Comparison of ENCODE assay signal across 18 cellular contexts in genomic region chr6:3805448-3806123, GRCh38. TPM values are rescaled to one million over a fixed set of nuclear protein-coding genes. Genes with fewer than 3 reads are reported as not detected.
DNase-seq lines count a peak whose midpoint lies in the region; ATAC-seq and TF ChIP-seq lines count a peak whose summit lies in the region.
"Had no signal": no experiment of that assay in that cellular context is flagged by ENCODE, and none has a peak within 500 bp of the region (broad histone marks: within the 10 kb centered on the region; RNA-seq: fewer than 3 reads in every experiment).

No MANE protein-coding gene starts in this region.

- ATAC-seq in right lobe of liver (peak; percentile 38 to 58 (median 48)), omental fat pad (ENCODE audit: low FRiP score) (no peak)
- ATAC-seq: activated naive CD8-positive, alpha-beta T cell treated with anti-CD3 and anti-CD28 coated beads, Interleukin-2, amount 50 U/mL, for 24 hours had no signal

- DNase-seq in M059J (ENCODE audit: low read depth) = peak; percentile 48
- DNase-seq in dermis blood vessel endothelial cell = peak; percentile 92
- DNase-seq in right lobe of liver = no peak
- DNase-seq in testis = no peak
- no peak for DNase-seq in neural progenitor cell (ENCODE audit: low spot score)
- no peak for DNase-seq in RKO (ENCODE audit: low spot score)
- DNase-seq in omental fat pad (ENCODE audit: low spot score) = no peak
- no peak for DNase-seq in NCI-H1417 (lab: John Stamatoyannopoulos, UW)
- DNase-seq: activated CD4-positive, alpha-beta memory T cell treated with anti-CD3 and anti-CD28 coated beads, Interleukin-2, amount 10 ng/mL, durations not matched to agents 7 days and 5 days; activated naive CD8-positive, alpha-beta T cell treated with anti-CD3 and anti-CD28 coated beads, Interleukin-2, amount 50 U/mL, for 24 hours; DMS153; kidney; midbrain; NCI-H82; stimulated activated CD4-positive, alpha-beta T cell treated with anti-CD3 and anti-CD28 coated beads, Interleukin-4, amount 100 ng/mL, for 4 hours had no signal

- H3K9me3 ChIP-seq in right lobe of liver (no peaks in the 10 kb centered on the region), testis (no peaks in the 10 kb centered on the region), neural progenitor cell (ENCODE audit: low read depth) (no peaks in the 10 kb centered on the region)
- H3K9me3 ChIP-seq: BLaER1 had no signal

- no peaks in the 10 kb centered on the region for H3K27me3 ChIP-seq in right lobe of liver
- no peaks in the 10 kb centered on the region for H3K27me3 ChIP-seq in testis
- no peaks in the 10 kb centered on the region for H3K27me3 ChIP-seq in neural progenitor cell
- H3K27me3 ChIP-seq: BLaER1 had no signal

- H3K4me2 ChIP-seq in neural progenitor cell = no peak overlapping the region
- H3K4me2 ChIP-seq: BLaER1 had no signal

- H3K36me3 Mint-ChIP-seq in neural progenitor cell = no peaks in the 10 kb centered on the region

- H3K27me3 Mint-ChIP-seq in neural progenitor cell (ENCODE audit: insufficient read depth, low read depth) = peaks cover 8% of the 10 kb centered on the region
- H3K27me3 Mint-ChIP-seq: IgD-negative memory B cell, type B pancreatic cell had no signal

- peaks cover 0 to 10% (median 5%) of the 10 kb centered on the region in 4 donors for H3K4me1 ChIP-seq in right lobe of liver
- H3K4me1 ChIP-seq in testis = peaks cover 31% of the 10 kb centered on the region
- peaks cover 15% of the 10 kb centered on the region for H3K4me1 ChIP-seq in neural progenitor cell

- intact Hi-C loops in right lobe of liver (cut with DNase I) = no loop called here
- intact Hi-C loops in testis (cut with DNase I; ENCODE audit: low total_unique reads) = no loop called here

- no peak for TF ChIP-seq POLR2A in right lobe of liver (IDR thresholded peaks at IDR 0.05)
- TF ChIP-seq POLR2A in testis (IDR thresholded peaks at IDR 0.05) = no peak

- H3K79me2 ChIP-seq in neural progenitor cell (ENCODE audit: low read depth) = no peaks in the 10 kb centered on the region

- WGBS in right lobe of liver (ENCODE audit: insufficient coverage, low coverage, low lambda C conversion rate, missing lambda C conversion rate) = 73% methylated on average over 8 of the region's 8 CpGs
- 78 to 87% methylated on average over 8 of the region's 8 CpGs for WGBS in testis, 2 donors

- H3K27ac ChIP-seq in right lobe of liver (peak overlapping the region in 1 of 3 donors; percentile 30), testis (peak overlapping the region; percentile 69 to 74), neural progenitor cell (no peak overlapping the region)
- H3K27ac ChIP-seq: BLaER1 had no signal

- peaks cover 2% of the 10 kb centered on the region for H3K9me3 Mint-ChIP-seq in neural progenitor cell
- H3K9me3 Mint-ChIP-seq: activated CD4-positive, alpha-beta memory T cell treated with anti-CD3 and anti-CD28 coated beads, Interleukin-2, amount 10 ng/mL, durations not matched to agents 7 days and 5 days; activated naive CD8-positive, alpha-beta T cell treated with anti-CD3 and anti-CD28 coated beads, Interleukin-2, amount 50 U/mL, for 24 hours; IgD-negative memory B cell had no signal

- TF ChIP-seq CTCF in right lobe of liver (IDR thresholded peaks at IDR 0.05) (no peak), testis (IDR thresholded peaks at IDR 0.05) (no peak), neural progenitor cell (IDR thresholded peaks at IDR 0.05) (no peak), omental fat pad (IDR thresholded peaks at IDR 0.05) (no peak)

- peaks cover 15% of the 10 kb centered on the region for H3F3A ChIP-seq in neural progenitor cell (ENCODE audit: low read depth)

- no peak overlapping the region for H3K27ac Mint-ChIP-seq in neural progenitor cell
- H3K27ac Mint-ChIP-seq: activated CD4-positive, alpha-beta memory T cell treated with anti-CD3 and anti-CD28 coated beads, Interleukin-2, amount 10 ng/mL, durations not matched to agents 7 days and 5 days; activated naive CD8-positive, alpha-beta T cell treated with anti-CD3 and anti-CD28 coated beads, Interleukin-2, amount 50 U/mL, for 24 hours; IgD-negative memory B cell had no signal

- H4K20me1 ChIP-seq in neural progenitor cell (ENCODE audit: low read depth) = no peaks in the 10 kb centered on the region
- H4K20me1 ChIP-seq: BLaER1 had no signal

- H3K4me3 Mint-ChIP-seq in neural progenitor cell = no peak overlapping the region
- H3K4me3 Mint-ChIP-seq: activated CD4-positive, alpha-beta memory T cell treated with anti-CD3 and anti-CD28 coated beads, Interleukin-2, amount 10 ng/mL, durations not matched to agents 7 days and 5 days; activated naive CD8-positive, alpha-beta T cell treated with anti-CD3 and anti-CD28 coated beads, Interleukin-2, amount 50 U/mL, for 24 hours; type B pancreatic cell had no signal

- H3K4me3 ChIP-seq in right lobe of liver = no peak overlapping the region
- no peak overlapping the region for H3K4me3 ChIP-seq in testis
- H3K4me3 ChIP-seq in neural progenitor cell = no peak overlapping the region
- H3K4me3 ChIP-seq: BLaER1 had no signal

- no peak overlapping the region for H3K9ac ChIP-seq in neural progenitor cell
- H3K9ac ChIP-seq: BLaER1 had no signal

- peaks cover 45% of the 10 kb centered on the region for H3K4me1 Mint-ChIP-seq in neural progenitor cell

- no peak overlapping the region for H2AFZ ChIP-seq in neural progenitor cell (replicated peaks)

- no peaks in the 10 kb centered on the region for H3K36me3 ChIP-seq in right lobe of liver
- no peaks in the 10 kb centered on the region for H3K36me3 ChIP-seq in testis (ENCODE audit: low read depth, missing control alignments)
- H3K36me3 ChIP-seq in neural progenitor cell = no peaks in the 10 kb centered on the region
- H3K36me3 ChIP-seq: BLaER1 had no signal

RNA-seq across cellular contexts. Expression of gene FAM50B, which starts 43.6 kb away (rescaled TPM):
- 1.0 and 1.2 TPM in 2 replicates for total RNA-seq in M059J (2014; rRNA removed; shearing (Covaris generic))
- total RNA-seq in dermis blood vessel endothelial cell = 8.6 and 10.0 TPM in 2 replicates
- 10 to 100 TPM in 1 of 6 experiments, 1 to 10 TPM in 5; 3.6 to 11.1 (median 8.5) TPM for total RNA-seq in right lobe of liver
- total RNA-seq in testis = 10 to 100 TPM; 27.4 to 38.6 TPM
- 24.5 TPM for polyA plus RNA-seq in testis (ENCODE audit: insufficient read depth, low read depth, low replicate concordance)
- 2.8 and 4.5 TPM in 2 replicates for total RNA-seq in neural progenitor cell (ENCODE audit: low replicate concordance)
- total RNA-seq in omental fat pad = 10 to 100 TPM in 1 of 4 donors, 1 to 10 TPM in 3; 5.6 to 11.7 (median 6.7) TPM

RNA-seq across cellular contexts. Expression of gene PXDC1, which starts 54.1 kb away (rescaled TPM):
- 75.3 and 89.8 TPM in 2 replicates for total RNA-seq in M059J (2014; rRNA removed; shearing (Covaris generic))
- 61.5 and 135 TPM in 2 replicates for total RNA-seq in dermis blood vessel endothelial cell
- 100 to 1,000 TPM in 3 of 6 experiments, 10 to 100 TPM in 3; 50.5 to 250 (median 97.5) TPM for total RNA-seq in right lobe of liver
- 10 to 100 TPM; 14.3 to 38.2 TPM for total RNA-seq in testis
- polyA plus RNA-seq in testis (ENCODE audit: insufficient read depth, low read depth, low replicate concordance) = 16.9 TPM
- 1.5 and 2.0 TPM in 2 replicates for total RNA-seq in neural progenitor cell (ENCODE audit: low replicate concordance)
- total RNA-seq in omental fat pad = 100 to 1,000 TPM; 106 to 205 (median 122) TPM

Comparison
In these comparisons a context has a peak if more than half of its experiments do, and no peak if none do; other contexts are left out.
1. DNase-seq: peak in M059J (single experiment) and dermis blood vessel endothelial cell (single experiment); none in right lobe of liver (0 of 3), testis (single experiment), neural progenitor cell (single experiment), RKO (single experiment), omental fat pad (single experiment) and NCI-H1417 (0 of 3).